ENCODE assay signal across 9 cellular contexts in the genomic region with DNA sequence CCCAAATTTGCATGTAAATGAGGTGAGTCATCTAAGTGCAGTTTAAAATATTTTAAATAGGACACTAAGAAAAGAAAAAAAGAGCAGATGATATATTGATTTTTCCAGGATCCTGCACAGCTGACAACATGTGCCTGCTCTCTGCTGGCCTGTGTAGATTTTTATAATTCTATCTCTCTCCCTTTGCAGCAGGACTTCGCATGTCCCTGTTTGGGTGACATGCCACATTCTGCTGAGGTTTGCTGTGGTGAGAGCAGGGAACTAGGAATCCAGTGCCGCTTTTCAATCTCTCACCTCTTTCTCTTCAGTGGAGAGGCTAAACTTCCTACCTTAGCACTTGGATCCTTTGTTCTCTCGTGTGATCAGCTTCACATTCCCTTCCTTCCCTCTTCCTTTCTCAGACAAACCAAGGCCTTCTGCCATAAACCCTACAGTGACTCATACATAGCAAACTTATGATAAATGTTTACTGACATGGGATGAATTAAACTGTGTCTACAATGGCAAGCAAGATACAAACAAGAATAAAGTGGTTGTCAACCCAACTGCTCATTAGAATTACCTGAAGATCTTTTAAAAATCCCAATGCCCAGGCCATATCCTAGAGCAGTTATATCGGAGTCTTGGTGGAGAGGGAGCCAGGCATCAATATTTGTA.
DNase-seq lines count a peak whose midpoint lies in the region; ATAC-seq, FAIRE-seq and TF ChIP-seq lines count a peak whose summit lies in the region.
"Had no signal": no experiment of that assay in that cellular context is flagged by ENCODE, and none has a peak within 500 bp of the region (broad histone marks: within the 10 kb centered on the region; RNA-seq: fewer than 3 reads in every experiment).

No MANE protein-coding gene starts in this region.

- H3K27me3 ChIP-seq in skeletal muscle satellite cell (ENCODE audit: control insufficient read depth, insufficient read depth, low read length) (no peaks in the 10 kb centered on the region), Peyer's patch (no peaks in the 10 kb centered on the region)

- no peaks in the 10 kb centered on the region for H3K27me3 Mint-ChIP-seq in activated CD4-positive, alpha-beta T cell treated with anti-CD3 and anti-CD28 coated beads, Interleukin-2, amount 10 ng/mL, durations not matched to agents 24 days and 14 days

- peak overlapping the region; percentile 55 for H3K4me2 ChIP-seq in skeletal muscle satellite cell (ENCODE audit: low read length)

- H3K36me3 ChIP-seq in skeletal muscle satellite cell (ENCODE audit: insufficient read depth, low read length) (no peaks in the 10 kb centered on the region), Peyer's patch (no peaks in the 10 kb centered on the region)

- peaks cover 29% of the 10 kb centered on the region for H3K4me1 ChIP-seq in skeletal muscle satellite cell (ENCODE audit: control insufficient read depth, insufficient read depth, low read length)
- H3K4me1 ChIP-seq in Peyer's patch = no peaks in the 10 kb centered on the region

- intact Hi-C loops in activated CD4-positive, alpha-beta T cell treated with anti-CD3 and anti-CD28 coated beads, Interleukin-2, amount 10 ng/mL, durations not matched to agents 24 days and 14 days (cut with micrococcal nuclease) = no loop called here

- DNase-seq in H54 (ENCODE audit: insufficient read length, low spot score) (peak; percentile 30), fibroblast of the conjunctiva (ENCODE audit: low read depth) (peak; percentile 28), Peyer's patch (no peak), cerebellum (ENCODE audit: low spot score) (no peak)
- no peak for DNase-seq in activated CD4-positive, alpha-beta T cell treated with anti-CD3 and anti-CD28 coated beads, Interleukin-2, amount 10 ng/mL, durations not matched to agents 24 days and 14 days
- DNase-seq: NCI-H1436, occipital lobe had no signal

- no peak overlapping the region for H3K4me3 Mint-ChIP-seq in activated CD4-positive, alpha-beta T cell treated with anti-CD3 and anti-CD28 coated beads, Interleukin-2, amount 10 ng/mL, durations not matched to agents 24 days and 14 days

- no peak overlapping the region for H3K27ac ChIP-seq in Peyer's patch

- H3K4me1 Mint-ChIP-seq in activated CD4-positive, alpha-beta T cell treated with anti-CD3 and anti-CD28 coated beads, Interleukin-2, amount 10 ng/mL, durations not matched to agents 24 days and 14 days = peaks cover 4% of the 10 kb centered on the region

- peak; percentile 93 for FAIRE-seq in H54 (lab: Jason Lieb, UNC)

- H3K9me3 Mint-ChIP-seq in activated CD4-positive, alpha-beta T cell treated with anti-CD3 and anti-CD28 coated beads, Interleukin-2, amount 10 ng/mL, durations not matched to agents 24 days and 14 days = peaks cover 3% of the 10 kb centered on the region

- peak; percentile 95 for ATAC-seq in SK-N-SH treated with all-trans-retinoic acid at 6 μM for 48 hours

- TF ChIP-seq POLR2A in H54 (IDR thresholded peaks at IDR 0.05; ENCODE audit: low read depth, low read length) = no peak
- TF ChIP-seq POLR2A in Peyer's patch (IDR thresholded peaks at IDR 0.05) = no peak

- TF ChIP-seq CTCF in Peyer's patch (IDR thresholded peaks at IDR 0.05) = no peak

- no peaks in the 10 kb centered on the region for H3K36me3 Mint-ChIP-seq in activated CD4-positive, alpha-beta T cell treated with anti-CD3 and anti-CD28 coated beads, Interleukin-2, amount 10 ng/mL, durations not matched to agents 24 days and 14 days (ENCODE audit: low read depth)

- H3K27ac Mint-ChIP-seq in activated CD4-positive, alpha-beta T cell treated with anti-CD3 and anti-CD28 coated beads, Interleukin-2, amount 10 ng/mL, durations not matched to agents 24 days and 14 days = no peak overlapping the region

- H3K4me3 ChIP-seq in skeletal muscle satellite cell (ENCODE audit: low read length) (peak overlapping the region; percentile 41), Peyer's patch (no peak overlapping the region)

- peak overlapping the region; percentile 43 for H3K9ac ChIP-seq in skeletal muscle satellite cell (ENCODE audit: low read depth, low read length)

- no peaks in the 10 kb centered on the region for H3K9me3 ChIP-seq in skeletal muscle satellite cell (replicated peaks; ENCODE audit: low read length)
- no peaks in the 10 kb centered on the region for H3K9me3 ChIP-seq in Peyer's patch

TF ChIP-seq in SK-N-SH treated with all-trans-retinoic acid at 6 μM for 48 hours, 23 proteins besides CTCF, POLR2A, EP300 and RAD21:
- TF ChIP-seq TOX (CRISPR knock-in tag; IDR thresholded peaks at IDR 0.05; ENCODE audit: borderline replicate concordance) (peak; percentile 59; the same call in 1 of the 2 replicates), ESRRG (CRISPR knock-in tag; IDR thresholded peaks at IDR 0.05) (no peak)

Comparison
In these comparisons a context has a peak if more than half of its experiments do, and no peak if none do; other contexts are left out.
1. DNase-seq: peak in H54 (single experiment) and fibroblast of the conjunctiva (single experiment); none in activated CD4-positive, alpha-beta T cell treated with anti-CD3 and anti-CD28 coated beads, Interleukin-2, amount 10 ng/mL, durations not matched to agents 24 days and 14 days (single experiment), Peyer's patch (0 of 3) and cerebellum (single experiment).